In genomic region chr1:236654511-236654910, GRCh38 we compare ENCODE assay signal across 9 cellular contexts. TPM values are rescaled to one million over a fixed set of nuclear protein-coding genes. Genes with fewer than 3 reads are reported as not detected.
"Had no signal": no experiment of that assay in that cellular context is flagged by ENCODE, and none has a peak within 500 bp of the region (broad histone marks: within the 10 kb centered on the region; RNA-seq: fewer than 3 reads in every experiment).

No MANE protein-coding gene starts in this region.

- H3K9me3 Mint-ChIP-seq: GM23338, H9 had no signal

- H3K4me1 ChIP-seq: HAP-1 had no signal

- H3K4me3 ChIP-seq: GM23248, GM23338, HAP-1 had no signal

- H3K4me3 Mint-ChIP-seq: GM23338, H9, HFFc6 had no signal

- DNase-seq: GM23248, GOT3, H7, H9, HCEC 1CT, HFFc6 had no signal

- H3K4me2 ChIP-seq: GM23338 had no signal

- H3K9me3 ChIP-seq: HAP-1 had no signal

- ATAC-seq: GM23338, HCT116 had no signal

- H2AFZ ChIP-seq: GM23248, GM23338 had no signal

- H3K27ac Mint-ChIP-seq: GM23338, H9, HFFc6 had no signal

- H3K36me3 ChIP-seq: HAP-1 had no signal

- H3K9ac ChIP-seq: GM23248 had no signal

- H3K27ac ChIP-seq: GM23248 had no signal

RNA-seq across cellular contexts. Expression of gene ACTN2, which starts 31.8 kb away (rescaled TPM):
- total RNA-seq: GM23248, HFFc6 had no signal
